ENCODE assay signal across 1 cellular context in the genomic region with DNA sequence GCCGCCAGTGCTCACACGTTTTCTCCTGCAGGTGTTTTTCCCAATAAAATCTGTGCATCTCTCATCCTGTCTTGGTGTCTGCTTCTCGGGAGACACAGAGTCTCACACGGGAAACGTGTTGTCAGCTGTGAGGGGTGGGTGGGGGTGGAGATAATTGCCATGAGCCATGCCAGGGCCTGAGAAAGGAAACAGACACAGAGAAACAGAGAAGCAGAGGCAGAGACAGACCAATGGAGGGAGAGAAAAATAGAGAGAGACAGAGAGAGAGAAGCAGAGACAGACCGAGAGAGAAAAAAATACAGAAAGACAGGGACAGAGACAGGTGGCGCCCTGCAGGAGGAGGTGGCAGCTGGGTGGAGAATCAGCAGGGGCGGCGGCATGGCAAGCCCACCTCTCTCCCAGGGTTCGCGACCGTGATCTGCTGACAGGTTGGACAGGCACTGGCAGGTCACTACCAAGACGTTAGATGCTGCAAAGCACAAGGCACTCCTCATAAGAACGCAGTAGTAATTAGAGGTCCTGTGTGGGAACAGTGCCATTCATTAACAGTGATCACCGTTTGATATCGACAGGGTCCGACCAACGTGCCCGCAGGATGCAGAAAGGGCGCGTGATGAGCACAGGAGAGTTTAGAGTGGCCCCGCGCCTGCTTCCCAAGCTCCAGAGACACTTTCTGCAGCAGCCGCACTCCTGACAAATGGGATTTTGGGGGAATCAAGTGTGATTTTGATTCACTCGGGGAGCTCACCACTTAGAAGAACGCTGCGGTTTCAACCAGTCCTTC.
TF ChIP-seq lines count a peak whose summit lies in the region.

No MANE protein-coding gene starts in this region.

TF ChIP-seq in GM23338, 12 proteins besides CTCF, POLR2A, EP300 and RAD21 (continued from another document):
- TF ChIP-seq, protein P1, sequence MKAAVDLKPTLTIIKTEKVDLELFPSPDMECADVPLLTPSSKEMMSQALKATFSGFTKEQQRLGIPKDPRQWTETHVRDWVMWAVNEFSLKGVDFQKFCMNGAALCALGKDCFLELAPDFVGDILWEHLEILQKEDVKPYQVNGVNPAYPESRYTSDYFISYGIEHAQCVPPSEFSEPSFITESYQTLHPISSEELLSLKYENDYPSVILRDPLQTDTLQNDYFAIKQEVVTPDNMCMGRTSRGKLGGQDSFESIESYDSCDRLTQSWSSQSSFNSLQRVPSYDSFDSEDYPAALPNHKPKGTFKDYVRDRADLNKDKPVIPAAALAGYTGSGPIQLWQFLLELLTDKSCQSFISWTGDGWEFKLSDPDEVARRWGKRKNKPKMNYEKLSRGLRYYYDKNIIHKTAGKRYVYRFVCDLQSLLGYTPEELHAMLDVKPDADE (IDR thresholded peaks at IDR 0.05): no peak
- no peak for TF ChIP-seq EZH2phosphoT487 (IDR thresholded peaks at IDR 0.05; ENCODE audit: unreplicated experiment)
TF ChIP-seq in GM23338: peak in this region for 0.
